In the genomic region with DNA sequence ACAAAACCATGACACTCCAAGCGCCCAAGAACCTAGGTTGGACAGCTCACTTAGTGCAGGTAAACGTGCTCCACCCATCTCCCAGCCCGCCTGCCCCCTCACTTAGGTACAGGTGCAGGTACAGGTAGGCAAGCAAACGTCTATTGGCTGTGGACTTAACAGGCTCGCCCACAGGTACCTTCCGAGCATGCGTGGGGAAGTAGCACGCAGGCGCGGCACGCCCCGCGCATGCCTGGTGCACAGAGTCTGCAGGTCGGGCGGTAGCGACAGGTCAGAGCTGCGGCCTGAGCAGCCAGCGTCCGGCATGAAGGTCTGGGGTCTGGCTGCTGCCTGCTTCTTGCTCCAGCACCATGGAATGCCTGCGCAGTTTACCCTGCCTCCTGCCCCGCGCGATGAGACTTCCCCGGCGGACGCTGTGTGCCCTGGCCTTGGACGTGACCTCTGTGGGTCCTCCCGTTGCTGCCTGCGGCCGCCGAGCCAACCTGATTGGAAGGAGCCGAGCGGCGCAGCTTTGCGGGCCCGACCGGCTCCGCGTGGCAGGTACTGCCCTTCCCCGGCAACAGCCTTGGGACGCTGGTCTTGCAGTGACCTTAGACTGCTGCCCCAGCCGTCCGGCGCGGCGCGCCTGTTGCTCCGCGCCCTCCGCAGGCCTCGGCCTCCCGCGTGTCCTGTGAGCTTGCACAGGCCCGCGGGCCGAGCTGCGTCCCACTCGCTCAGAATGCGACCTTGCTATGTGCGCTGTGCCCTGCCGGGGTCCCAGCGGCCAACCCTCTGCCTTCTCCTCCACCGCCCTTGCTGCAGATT, we compare ENCODE assay signal across 8 cellular contexts. TPM values are rescaled to one million over a fixed set of nuclear protein-coding genes. Genes with fewer than 3 reads are reported as not detected.
A peak's percentile ranks its signal among the peaks of the same experiment; 100 is the strongest.
DNase-seq lines count a peak whose midpoint lies in the region; ATAC-seq and TF ChIP-seq lines count a peak whose summit lies in the region.

A gene with protein sequence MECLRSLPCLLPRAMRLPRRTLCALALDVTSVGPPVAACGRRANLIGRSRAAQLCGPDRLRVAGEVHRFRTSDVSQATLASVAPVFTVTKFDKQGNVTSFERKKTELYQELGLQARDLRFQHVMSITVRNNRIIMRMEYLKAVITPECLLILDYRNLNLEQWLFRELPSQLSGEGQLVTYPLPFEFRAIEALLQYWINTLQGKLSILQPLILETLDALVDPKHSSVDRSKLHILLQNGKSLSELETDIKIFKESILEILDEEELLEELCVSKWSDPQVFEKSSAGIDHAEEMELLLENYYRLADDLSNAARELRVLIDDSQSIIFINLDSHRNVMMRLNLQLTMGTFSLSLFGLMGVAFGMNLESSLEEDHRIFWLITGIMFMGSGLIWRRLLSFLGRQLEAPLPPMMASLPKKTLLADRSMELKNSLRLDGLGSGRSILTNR (plus strand): TSS at position 240 of the 804 bp plus-strand sequence. CDS start 111 bp downstream, at position 351.

- ATAC-seq in GM21515 (IDR thresholded peaks at IDR 0.05; ENCODE audit: unreplicated experiment) (peak; percentile 97), mucosa of descending colon (peak; percentile 100)

- TF ChIP-seq CTCF in mucosa of descending colon (IDR thresholded peaks at IDR 0.05): no peak

- no peaks in the 10 kb centered on the region for H3K27me3 ChIP-seq in HUES64 (ENCODE audit: insufficient read depth, low read length)

- peak within 1 kb of the TSS; percentile 90 for H3K9ac ChIP-seq in HUES64 (ENCODE audit: low read depth, low read length)

- intact Hi-C loops in mucosa of descending colon (cut with DNase I, micrococcal nuclease): no loop called here

- peaks cover 38% of the 10 kb centered on the region for H3K4me1 ChIP-seq in HUES64 (ENCODE audit: insufficient read depth, low read length)
- peaks cover 11% of the 10 kb centered on the region for H3K4me1 ChIP-seq in mucosa of descending colon (ENCODE audit: low read depth)

- H3K27ac ChIP-seq in HUES64 (ENCODE audit: low read depth, low read length) (peak within 1 kb of the TSS; percentile 95), epithelial cell of prostate (peak within 1 kb of the TSS; percentile 56)

- peak; percentile 44 for DNase-seq in DMS 273 treated with DMSO at 0.1 percent for 48 hours (lab: John Stamatoyannopoulos, UW)
- DNase-seq in OCI-M1 (lab: John Stamatoyannopoulos, UW): peak; percentile 87
- DNase-seq in activated T-cell treated with anti-CD3 and anti-CD28 coated beads for 48 hours (ENCODE audit: low read depth): peak; percentile 73
- DNase-seq in epithelial cell of prostate (ENCODE audit: low read depth, low spot score): peak; percentile 91
- DNase-seq in mucosa of descending colon: peak; percentile 93 to 94 (median 94)
- peak; percentile 63 for DNase-seq in stimulated activated CD8-positive, alpha-beta memory T cell treated with anti-CD3 and anti-CD28 coated beads, Interleukin-4, amount 100 ng/mL, for 24 hours (ENCODE audit: low read depth)

- H3K36me3 ChIP-seq in HUES64 (ENCODE audit: insufficient read depth, low read length) (peaks cover 35% of the 10 kb centered on the region), mucosa of descending colon (ENCODE audit: low read depth) (no peaks in the 10 kb centered on the region)

- WGBS in HUES64: 1% methylated on average over 63 of the region's 63 CpGs

- H3K9me3 ChIP-seq in HUES64 (ENCODE audit: insufficient read depth, low read depth, low read length) (no peaks in the 10 kb centered on the region), mucosa of descending colon (no peaks in the 10 kb centered on the region)

- H3K4me3 ChIP-seq in HUES64 (ENCODE audit: low read length): peak within 1 kb of the TSS; percentile 85
- peak within 1 kb of the TSS; percentile 92 for H3K4me3 ChIP-seq in mucosa of descending colon

RNA-seq across cellular contexts. Expression of the gene that starts here (rescaled TPM):
- polyA plus RNA-seq in HUES64 (2013, experiment 1 of 2): 48.5 TPM
- 48.2 TPM for polyA plus RNA-seq in HUES64 (2013, experiment 2 of 2)
- 10 to 100 TPM; 25.4 to 32.1 (median 28.9) TPM for total RNA-seq in mucosa of descending colon

Comparison
In these comparisons a context has a peak if more than half of its experiments do, and no peak if none do; other contexts are left out.
1. Peak in every context shown above with its lines: DNase-seq, ATAC-seq, H3K4me3 ChIP-seq and H3K27ac ChIP-seq.
2. DNase-seq: peak in every context shown above with its lines; median percentile 94 in mucosa of descending colon; 91 in epithelial cell of prostate; 87 in OCI-M1; 73 in activated T-cell treated with anti-CD3 and anti-CD28 coated beads for 48 hours; 63 in stimulated activated CD8-positive, alpha-beta memory T cell treated with anti-CD3 and anti-CD28 coated beads, Interleukin-4, amount 100 ng/mL, for 24 hours; 44 in DMS 273 treated with DMSO at 0.1 percent for 48 hours.